ENCODE assay signal across 1 cellular context in the genomic region with DNA sequence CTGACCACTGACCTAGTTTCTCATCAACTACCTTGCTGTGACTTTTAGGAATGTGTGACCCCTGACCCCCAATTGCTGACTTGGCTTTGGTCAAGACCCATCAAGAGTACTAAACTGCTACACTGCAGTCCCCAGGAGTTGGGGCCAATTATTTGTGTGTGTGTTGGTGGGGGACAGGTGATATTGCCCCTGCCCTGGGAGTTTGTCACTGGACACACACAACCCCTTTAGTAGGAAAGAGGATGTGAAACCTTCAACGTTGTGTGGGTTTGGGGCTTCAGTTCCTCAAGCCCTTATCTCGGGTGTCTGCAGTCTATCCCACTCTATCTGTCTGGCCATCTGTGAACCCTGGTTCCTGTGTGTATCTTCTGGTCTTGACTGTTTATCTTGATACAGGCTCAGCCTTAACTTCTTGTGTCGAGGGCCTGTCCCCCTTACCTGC.
TF ChIP-seq lines count a peak whose summit lies in the region.

No MANE protein-coding gene starts in this region.

TF ChIP-seq in SK-N-SH, 30 proteins besides CTCF, POLR2A, EP300 and RAD21 (continued from another document):
- TF ChIP-seq POLR2AphosphoS5 (IDR thresholded peaks at IDR 0.05; ENCODE audit: low read depth, low read length), result no peak
- no peak for TF ChIP-seq MEF2A (IDR thresholded peaks at IDR 0.05; ENCODE audit: borderline replicate concordance, low read depth)
- TF ChIP-seq, protein P1, sequence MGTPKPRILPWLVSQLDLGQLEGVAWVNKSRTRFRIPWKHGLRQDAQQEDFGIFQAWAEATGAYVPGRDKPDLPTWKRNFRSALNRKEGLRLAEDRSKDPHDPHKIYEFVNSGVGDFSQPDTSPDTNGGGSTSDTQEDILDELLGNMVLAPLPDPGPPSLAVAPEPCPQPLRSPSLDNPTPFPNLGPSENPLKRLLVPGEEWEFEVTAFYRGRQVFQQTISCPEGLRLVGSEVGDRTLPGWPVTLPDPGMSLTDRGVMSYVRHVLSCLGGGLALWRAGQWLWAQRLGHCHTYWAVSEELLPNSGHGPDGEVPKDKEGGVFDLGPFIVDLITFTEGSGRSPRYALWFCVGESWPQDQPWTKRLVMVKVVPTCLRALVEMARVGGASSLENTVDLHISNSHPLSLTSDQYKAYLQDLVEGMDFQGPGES (IDR thresholded peaks at IDR 0.05; ENCODE audit: low read depth, low read length), result no peak
- no peak for TF ChIP-seq NRF1 (IDR thresholded peaks at IDR 0.05; ENCODE audit: low read depth, low read length)
- TF ChIP-seq JUND (IDR thresholded peaks at IDR 0.05), result no peak
- TF ChIP-seq ELF1 (IDR thresholded peaks at IDR 0.05), result no peak
